ENCODE assay signal across 7 cellular contexts in the genomic region with DNA sequence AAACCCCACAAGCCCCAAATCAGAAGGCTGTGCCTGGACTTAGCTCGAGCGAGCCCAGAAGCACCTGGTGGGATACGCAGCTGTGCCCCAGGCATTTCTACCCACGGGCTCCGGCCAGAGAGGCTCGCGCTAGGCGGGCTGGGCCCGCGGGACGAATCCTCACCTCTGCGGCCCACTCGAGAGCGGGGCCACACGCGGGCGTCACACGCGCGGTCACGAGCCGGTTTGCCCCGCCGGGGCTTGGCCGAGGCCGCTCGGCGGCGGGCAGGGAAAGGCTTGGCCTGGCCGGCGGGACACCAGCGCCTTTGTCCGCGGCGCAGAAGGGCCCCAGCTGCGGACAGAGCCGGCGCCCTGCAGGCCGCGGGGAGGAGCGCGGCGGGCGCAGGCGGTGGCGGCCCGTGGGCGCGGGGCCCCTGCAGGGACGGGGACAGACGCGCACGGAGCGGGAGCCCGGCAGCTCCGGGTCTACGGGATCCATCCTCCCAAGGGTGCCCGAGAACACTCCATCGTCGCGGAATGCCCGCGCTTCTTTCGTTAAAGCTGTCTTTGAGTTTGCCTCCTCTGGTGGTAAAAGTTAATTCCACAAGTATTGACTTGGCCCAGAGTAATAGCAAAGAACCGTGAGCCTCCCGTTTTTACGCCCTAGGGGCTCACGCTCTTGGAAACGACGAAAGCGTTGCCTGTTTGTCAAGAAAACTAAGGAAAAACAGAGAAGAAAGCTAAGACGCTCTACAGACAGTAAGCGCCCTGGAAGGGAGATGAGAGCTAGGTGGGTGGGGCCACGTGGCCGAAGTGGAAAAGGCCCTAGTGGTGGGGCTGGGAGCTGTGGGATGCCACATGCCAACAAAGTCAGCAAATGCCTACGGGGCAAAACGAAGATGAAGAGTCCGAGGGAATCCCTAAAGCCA. TPM values are rescaled to one million over a fixed set of nuclear protein-coding genes. Genes with fewer than 3 reads are reported as not detected.
DNase-seq lines count a peak whose midpoint lies in the region; ATAC-seq and TF ChIP-seq lines count a peak whose summit lies in the region.

No MANE protein-coding gene starts in this region.

- H3K4me1 ChIP-seq in left lung: peaks cover 0 to 11% of the 10 kb centered on the region in 2 donors

- no peaks in the 10 kb centered on the region for H3K9me3 Mint-ChIP-seq in HFFc6
- H3K9me3 Mint-ChIP-seq in activated B cell treated with CpG ODN at 0.5 μM for 24 hours: no peaks in the 10 kb centered on the region

- peak overlapping the region; percentile 45 to 53 for H3K27ac ChIP-seq in left lung

- H3K27me3 Mint-ChIP-seq in HFFc6 (ENCODE audit: insufficient read depth) (peaks cover 5% of the 10 kb centered on the region; the same call in 1 of the 2 replicates), activated B cell treated with CpG ODN at 0.5 μM for 24 hours (peaks cover 53% of the 10 kb centered on the region)

- H3K27ac Mint-ChIP-seq in HFFc6 (peak overlapping the region; percentile 87), activated B cell treated with CpG ODN at 0.5 μM for 24 hours (no peak overlapping the region)

- H3K4me3 Mint-ChIP-seq in HFFc6 (peak overlapping the region; percentile 84), activated B cell treated with CpG ODN at 0.5 μM for 24 hours (peak overlapping the region; percentile 78)

- intact Hi-C loops in activated B cell treated with CpG ODN at 0.5 μM for 24 hours (cut with micrococcal nuclease): loop anchor here (1.0 kb wide), 1 partner anchor 119 kb away; no protein-coding TSS in a partner anchor
- intact Hi-C loops in left lung (cut with DNase I): no loop called here

- POLR2A ChIA-PET in activated B cell treated with CpG ODN at 0.5 μM for 24 hours (lab: Charles Lee): no interaction called here

- ATAC-seq in activated B cell treated with CpG ODN at 0.5 μM for 24 hours (ENCODE audit: low read depth): peak; percentile 61
- peak; percentile 89 for ATAC-seq in left lung
- no peak for ATAC-seq in HG02973 (IDR thresholded peaks at IDR 0.05; ENCODE audit: unreplicated experiment)

- H3K27me3 ChIP-seq in left lung: peaks cover 0 to 48% of the 10 kb centered on the region in 2 donors

- DNase-seq in HFFc6: peak; percentile 66
- peak; percentile 29 for DNase-seq in activated B cell treated with CpG ODN at 0.5 μM for 24 hours
- peak; percentile 38 for DNase-seq in dedifferentiated amniotic fluid mesenchymal stem cell (ENCODE audit: extremely low spot score)
- peak in 1 of 2 donors; percentile 84 for DNase-seq in left lung
- DNase-seq in stimulated activated CD4-positive, alpha-beta T cell treated with anti-CD3 and anti-CD28 coated beads, Interleukin-4, amount 100 ng/mL, for 1 hour: peak; percentile 47
- DNase-seq in NCI-H226: no peak

- H3K36me3 ChIP-seq in left lung: no peaks in the 10 kb centered on the region

- H3K4me1 Mint-ChIP-seq in HFFc6 (ENCODE audit: low read depth) (peaks cover 23% of the 10 kb centered on the region), activated B cell treated with CpG ODN at 0.5 μM for 24 hours (peaks cover 7% of the 10 kb centered on the region)

- no peaks in the 10 kb centered on the region for H3K9me3 ChIP-seq in left lung

- peak overlapping the region; percentile 28 to 39 for H3K4me3 ChIP-seq in left lung

- no peaks in the 10 kb centered on the region for H3K36me3 Mint-ChIP-seq in HFFc6 (ENCODE audit: low read depth)
- H3K36me3 Mint-ChIP-seq in activated B cell treated with CpG ODN at 0.5 μM for 24 hours (ENCODE audit: low read depth): no peaks in the 10 kb centered on the region

- CTCF ChIA-PET in activated B cell treated with CpG ODN at 0.5 μM for 24 hours (lab: Charles Lee): interaction anchor here (1.0 to 2.0 kb wide), 4 partner anchors 9 to 120 kb away, joined by 3 to 13 read pairs (median 5); no protein-coding TSS in a partner anchor

- TF ChIP-seq CTCF in HFFc6 (IDR thresholded peaks at IDR 0.05): peak; percentile 72
- no peak for TF ChIP-seq CTCF in activated B cell treated with CpG ODN at 0.5 μM for 24 hours (IDR thresholded peaks at IDR 0.05)
- TF ChIP-seq CTCF in left lung (IDR thresholded peaks at IDR 0.05): peak; percentile 27 to 55

RNA-seq across cellular contexts. Expression of a gene that starts 26.4 kb away (rescaled TPM):
- total RNA-seq in HFFc6 (2021; fragmentation: NEBNext Ultra II Directional; extraction: Animal tissue kit (Norgen Biotek cat#: 25700)): 10 to 100 TPM; 16.6 to 27.6 (median 21.9) TPM
- total RNA-seq in activated B cell treated with CpG ODN at 0.5 μM for 24 hours (0.22 TPM in 1 of 2 replicates, not detected in the other), left lung (10 to 100 TPM; 11.2 to 11.9 TPM)

RNA-seq across cellular contexts. Expression of a gene that starts 41.3 kb away (rescaled TPM):
- total RNA-seq in HFFc6 (2021; fragmentation: NEBNext Ultra II Directional; extraction: Animal tissue kit (Norgen Biotek cat#: 25700)): 10 to 100 TPM; 27.3 to 39.4 (median 32.2) TPM
- total RNA-seq in activated B cell treated with CpG ODN at 0.5 μM for 24 hours (56.1 TPM in 2 replicates), left lung (10 to 100 TPM; 30.4 to 32.8 TPM)
